24 cellular contexts compared by ENCODE assay signal in the genomic region with DNA sequence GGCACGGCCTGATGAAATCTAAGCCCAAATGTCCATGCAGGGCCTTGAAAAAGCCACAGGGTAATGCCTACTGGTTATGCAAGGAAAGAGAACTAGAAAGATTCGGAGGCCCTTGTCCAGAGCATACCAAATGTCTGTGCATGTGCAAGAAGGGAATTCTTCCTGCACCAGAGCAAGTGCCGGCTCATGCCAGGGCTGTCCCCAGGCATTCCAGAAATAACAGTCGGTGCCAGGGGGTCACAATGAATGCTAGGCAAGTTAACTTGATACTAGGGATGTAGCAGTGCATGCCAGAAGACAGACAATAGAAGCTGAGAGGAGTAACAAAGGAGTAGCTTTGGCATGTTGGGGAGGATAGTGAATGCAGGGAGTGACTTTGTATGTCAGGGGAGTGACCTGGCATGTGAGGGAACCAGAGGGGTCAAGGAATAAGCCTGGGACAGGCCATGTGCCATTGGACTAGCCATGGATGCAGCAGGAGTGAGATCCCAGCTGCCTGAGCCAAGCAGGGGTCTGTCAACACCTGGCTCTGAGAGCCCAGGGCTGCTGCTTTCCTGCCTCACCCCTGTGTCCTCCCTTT.
DNase-seq lines count a peak whose midpoint lies in the region; ATAC-seq, FAIRE-seq and TF ChIP-seq lines count a peak whose summit lies in the region.
"Had no signal": no experiment of that assay in that cellular context is flagged by ENCODE, and none has a peak within 500 bp of the region (broad histone marks: within the 10 kb centered on the region; RNA-seq: fewer than 3 reads in every experiment).

No MANE protein-coding gene starts in this region.

- no peak overlapping the region for H2BK15ac ChIP-seq in mesendoderm (replicated peaks; ENCODE audit: low read depth)

- H3F3A ChIP-seq in neural progenitor cell (ENCODE audit: low read depth) = peaks cover 22% of the 10 kb centered on the region

- no peak overlapping the region for H2AK5ac ChIP-seq in mesendoderm (ENCODE audit: low read length)

- intact Hi-C loops in heart left ventricle (cut with DNase I) = no loop called here

- H3K27ac ChIP-seq in heart left ventricle (peak overlapping the region in 3 of 12 donors; percentile 9 to 18 (median 12)), neural progenitor cell (no peak overlapping the region), mesendoderm (ENCODE audit: low read depth, low read length) (no peak overlapping the region)
- H3K27ac ChIP-seq: C4-2B, esophagus squamous epithelium, SJSA1, spleen had no signal

- no peak overlapping the region for H2BK5ac ChIP-seq in mesendoderm (ENCODE audit: low read length)

- no peaks in the 10 kb centered on the region for H3K36me3 ChIP-seq in heart left ventricle
- no peaks in the 10 kb centered on the region for H3K36me3 ChIP-seq in neural progenitor cell
- no peaks in the 10 kb centered on the region for H3K36me3 ChIP-seq in mesendoderm (ENCODE audit: control insufficient read depth, insufficient read depth, low read length)
- H3K36me3 ChIP-seq: esophagus squamous epithelium, SJSA1, spleen had no signal

- 29 to 53% (median 51%) methylated on average over 4 of the region's 4 CpGs for WGBS in heart left ventricle, 4 donors
- no CpG with 5 or more reads among the region's 4 CpGs for WGBS in mesendoderm (ENCODE audit: extremely low coverage, insufficient coverage, low lambda C conversion rate)

- peaks cover 5% of the 10 kb centered on the region for H3K9me3 Mint-ChIP-seq in activated T-cell treated with anti-CD3 and anti-CD28 coated beads, Interleukin-2, amount 50 U/mL, for 24 hours
- peaks cover 6% of the 10 kb centered on the region for H3K9me3 Mint-ChIP-seq in neural progenitor cell
- H3K9me3 Mint-ChIP-seq: natural killer cell had no signal

- TF ChIP-seq POLR2A in heart left ventricle (IDR thresholded peaks at IDR 0.05) = no peak

- peak; percentile 9 for DNase-seq in activated T-cell treated with anti-CD3 and anti-CD28 coated beads, Interleukin-2, amount 50 U/mL, for 24 hours
- DNase-seq in activated T-cell treated with anti-CD3 and anti-CD28 coated beads for 4 hours (no peak), heart left ventricle (no peak), neural progenitor cell (ENCODE audit: low spot score) (peak; percentile 39), urothelium cell line (ENCODE audit: low spot score) (peak; percentile 2), mesendoderm (no peak)
- DNase-seq: activated B cell treated with CpG ODN at 0.5 μM for 24 hours; DMS 273 treated with DMSO at 0.1 percent for 48 hours; effector memory CD4-positive, alpha-beta T cell; esophagus squamous epithelium; MM.1S; natural killer cell; NCI-H187 treated with DMSO at 0.1 percent for 48 hours; NCI-H345; spleen; stimulated activated CD8-positive, alpha-beta memory T cell treated with anti-CD3 and anti-CD28 coated beads, Interleukin-4, amount 100 ng/mL, for 48 hours; substantia nigra had no signal

- no peaks in the 10 kb centered on the region for H4K20me1 ChIP-seq in neural progenitor cell (ENCODE audit: low read depth)

- TF ChIP-seq CTCF in heart left ventricle (IDR thresholded peaks at IDR 0.05) (no peak), neural progenitor cell (IDR thresholded peaks at IDR 0.05) (no peak)

- H3K9me3 ChIP-seq in heart left ventricle (no peaks in the 10 kb centered on the region), neural progenitor cell (ENCODE audit: low read depth) (no peaks in the 10 kb centered on the region)
- H3K9me3 ChIP-seq: esophagus squamous epithelium, SJSA1 had no signal

- H3K9ac ChIP-seq in neural progenitor cell (no peak overlapping the region), mesendoderm (ENCODE audit: low read length) (no peak overlapping the region)

- ATAC-seq in heart left ventricle (peak in 3 of 4 donors; percentile 28 to 60 (median 31)), GM18520 (IDR thresholded peaks at IDR 0.05; ENCODE audit: unreplicated experiment) (no peak), HG03139 (IDR thresholded peaks at IDR 0.05; ENCODE audit: unreplicated experiment) (no peak)
- ATAC-seq: GM12878, natural killer cell had no signal

- no peak overlapping the region for H3K23ac ChIP-seq in mesendoderm (ENCODE audit: low read length)

- H3K27me3 Mint-ChIP-seq in activated T-cell treated with anti-CD3 and anti-CD28 coated beads, Interleukin-2, amount 50 U/mL, for 24 hours = peaks cover 37% of the 10 kb centered on the region
- H3K27me3 Mint-ChIP-seq in neural progenitor cell (ENCODE audit: insufficient read depth, low read depth) = peaks cover 9% of the 10 kb centered on the region

- peaks cover 19% of the 10 kb centered on the region for H3K4me1 Mint-ChIP-seq in activated T-cell treated with anti-CD3 and anti-CD28 coated beads, Interleukin-2, amount 50 U/mL, for 24 hours (ENCODE audit: low read depth)
- peaks cover 36% of the 10 kb centered on the region for H3K4me1 Mint-ChIP-seq in neural progenitor cell
- H3K4me1 Mint-ChIP-seq: activated B cell treated with CpG ODN at 0.5 μM for 24 hours; central memory CD8-positive, alpha-beta T cell; natural killer cell had no signal

- no peak overlapping the region for H4K8ac ChIP-seq in mesendoderm (ENCODE audit: low read depth, low read length)

- no peak overlapping the region for H2AFZ ChIP-seq in neural progenitor cell (replicated peaks)

- no peak overlapping the region for H3K56ac ChIP-seq in mesendoderm (ENCODE audit: low read length)

- H4K5ac ChIP-seq in mesendoderm (ENCODE audit: low read length) = no peak overlapping the region

- H3K27ac Mint-ChIP-seq in activated T-cell treated with anti-CD3 and anti-CD28 coated beads, Interleukin-2, amount 50 U/mL, for 24 hours = no peak overlapping the region
- H3K27ac Mint-ChIP-seq in neural progenitor cell = peak overlapping the region; percentile 2
- H3K27ac Mint-ChIP-seq: activated B cell treated with CpG ODN at 0.5 μM for 24 hours, natural killer cell, progenitor cell of endocrine pancreas had no signal

- H3K4me3 ChIP-seq in heart left ventricle (no peak overlapping the region), neural progenitor cell (no peak overlapping the region), mesendoderm (ENCODE audit: low read length) (no peak overlapping the region)
- H3K4me3 ChIP-seq: esophagus squamous epithelium, GM12878, SJSA1, spleen had no signal

- no peaks in the 10 kb centered on the region for H3K79me1 ChIP-seq in mesendoderm (ENCODE audit: low read length)

- H3K4me2 ChIP-seq in neural progenitor cell = peak overlapping the region; percentile 48
- H3K4me2 ChIP-seq in mesendoderm (ENCODE audit: low read length) = no peak overlapping the region

- H3K27me3 ChIP-seq in heart left ventricle (peaks cover 0 to 3% (median 0%) of the 10 kb centered on the region in 9 donors), neural progenitor cell (no peaks in the 10 kb centered on the region), mesendoderm (ENCODE audit: insufficient read depth, low read length, poor library complexity) (no peaks in the 10 kb centered on the region)
- H3K27me3 ChIP-seq: esophagus squamous epithelium, SJSA1 had no signal

- no peak overlapping the region for H3K4me3 Mint-ChIP-seq in activated T-cell treated with anti-CD3 and anti-CD28 coated beads, Interleukin-2, amount 50 U/mL, for 24 hours
- no peak overlapping the region for H3K4me3 Mint-ChIP-seq in neural progenitor cell
- H3K4me3 Mint-ChIP-seq: activated B cell treated with CpG ODN at 0.5 μM for 24 hours; central memory CD8-positive, alpha-beta T cell; natural killer cell had no signal

- H3K4me1 ChIP-seq in heart left ventricle (peaks cover 0 to 10% (median 2%) of the 10 kb centered on the region in 12 donors), neural progenitor cell (peaks cover 37% of the 10 kb centered on the region), mesendoderm (ENCODE audit: control insufficient read depth, low read depth, low read length) (no peaks in the 10 kb centered on the region)
- H3K4me1 ChIP-seq: SJSA1, spleen had no signal

- H3K79me2 ChIP-seq in neural progenitor cell (ENCODE audit: low read depth) (no peaks in the 10 kb centered on the region), mesendoderm (ENCODE audit: control insufficient read depth, insufficient read depth, low read length) (no peaks in the 10 kb centered on the region)

- H3K36me3 Mint-ChIP-seq in activated T-cell treated with anti-CD3 and anti-CD28 coated beads, Interleukin-2, amount 50 U/mL, for 24 hours (ENCODE audit: low read depth) = no peaks in the 10 kb centered on the region
- no peaks in the 10 kb centered on the region for H3K36me3 Mint-ChIP-seq in neural progenitor cell

- no peak overlapping the region for H3K18ac ChIP-seq in mesendoderm (ENCODE audit: low read length)

- no peak for FAIRE-seq in urothelium cell line (lab: Jason Lieb, UNC)
- FAIRE-seq: GM12878 had no signal

- no peak overlapping the region for H3K4ac ChIP-seq in mesendoderm (ENCODE audit: low read depth, low read length)

- no peak overlapping the region for H2BK120ac ChIP-seq in mesendoderm (ENCODE audit: low read depth, low read length)

Comparison
In these comparisons a context has a peak if more than half of its experiments do, and no peak if none do; other contexts are left out.
1. DNase-seq: peak in activated T-cell treated with anti-CD3 and anti-CD28 coated beads, Interleukin-2, amount 50 U/mL, for 24 hours (single experiment), neural progenitor cell (single experiment) and urothelium cell line (single experiment); none in activated T-cell treated with anti-CD3 and anti-CD28 coated beads for 4 hours (single experiment), heart left ventricle (0 of 5) and mesendoderm (single experiment).
2. ATAC-seq: peak in heart left ventricle (3 of 4); none in GM18520 (single experiment) and HG03139 (single experiment).